Comparison of ENCODE assay signal across 12 cellular contexts in the genomic region with DNA sequence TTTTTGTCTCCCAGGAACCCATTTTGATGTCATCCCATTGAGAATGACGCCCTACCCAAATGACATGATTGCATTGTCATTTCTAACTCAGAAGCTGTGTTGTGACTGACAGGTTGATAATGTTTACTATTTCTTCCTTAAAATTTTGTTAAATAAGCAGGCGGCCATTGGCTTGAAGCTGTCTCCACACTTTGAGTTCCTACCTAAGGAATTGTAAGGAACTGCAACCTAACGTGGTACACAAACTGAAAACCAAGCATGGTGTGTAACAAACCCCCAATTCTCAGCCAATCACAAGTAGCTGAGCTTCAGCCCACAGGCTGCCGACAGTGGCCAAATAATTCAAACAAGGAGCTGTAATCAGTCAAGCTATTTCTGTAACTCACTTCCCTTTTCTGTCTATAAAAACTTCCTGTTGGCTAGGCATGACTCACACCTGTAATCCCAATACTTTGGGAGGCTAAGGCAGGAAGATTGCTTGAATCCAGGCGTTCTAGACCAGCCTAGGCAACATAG. TPM values are rescaled to one million over a fixed set of nuclear protein-coding genes. Genes with fewer than 3 reads are reported as not detected.
DNase-seq lines count a peak whose midpoint lies in the region; ATAC-seq, FAIRE-seq and TF ChIP-seq lines count a peak whose summit lies in the region.
"Had no signal": no experiment of that assay in that cellular context is flagged by ENCODE, and none has a peak within 500 bp of the region (broad histone marks: within the 10 kb centered on the region; RNA-seq: fewer than 3 reads in every experiment).

No MANE protein-coding gene starts in this region.

- H3K27ac ChIP-seq in body of pancreas (peak overlapping the region in 1 of 4 donors; percentile 29), neutrophil (peak overlapping the region; percentile 25)

- 27 to 34% methylated on average over 5 of the region's 5 CpGs for WGBS in body of pancreas, 2 donors

- H3K9me3 ChIP-seq in body of pancreas (no peaks in the 10 kb centered on the region), neutrophil (no peaks in the 10 kb centered on the region)
- H3K9me3 ChIP-seq: MG63 had no signal

- TF ChIP-seq CTCF in body of pancreas (IDR thresholded peaks at IDR 0.05) = no peak
- no peak for TF ChIP-seq CTCF in neutrophil (IDR thresholded peaks at IDR 0.05)

- ATAC-seq in body of pancreas = peak; percentile 38
- ATAC-seq in HG02763 (IDR thresholded peaks at IDR 0.05; ENCODE audit: unreplicated experiment) = no peak
- ATAC-seq: T-helper 17 cell had no signal

- peaks cover 22% of the 10 kb centered on the region for H3K4me1 ChIP-seq in body of pancreas
- peaks cover 30 to 34% of the 10 kb centered on the region in 2 experiments for H3K4me1 ChIP-seq in neutrophil (ENCODE audit: control insufficient read depth in 1 of 2, insufficient read depth in 1 of 2, low read depth in 1 of 2, low read length in 1 of 2)

- FAIRE-seq in GM19239 (lab: Jason Lieb, UNC) = peak; percentile 61

- TF ChIP-seq POLR2A in body of pancreas (IDR thresholded peaks at IDR 0.05) = no peak

- DNase-seq in GM19239 (ENCODE audit: insufficient read length, low spot score) = no peak
- peak; percentile 70 for DNase-seq in NCI-H226
- peak in 1 of 4 donors; percentile 7 for DNase-seq in body of pancreas
- DNase-seq in cerebellar nuclear complex (lab: John Stamatoyannopoulos, UW) = no peak
- DNase-seq in activated CD8-positive, alpha-beta memory T cell treated with anti-CD3 and anti-CD28 coated beads, Interleukin-2, amount 50 U/mL, for 48 hours = no peak
- DNase-seq in NCI-H2081 (lab: John Stamatoyannopoulos, UW) = no peak
- DNase-seq: erythroblast; MG63; stimulated activated CD4-positive, alpha-beta T cell treated with anti-CD3 and anti-CD28 coated beads, Interleukin-2, amount 100 ng/mL, for 48 hours; T-helper 17 cell had no signal

- H3K4me3 ChIP-seq in body of pancreas (no peak overlapping the region), neutrophil (ENCODE audit: low read depth in 1 of 2, low read length in 1 of 2) (no peak overlapping the region)
- H3K4me3 ChIP-seq: MG63 had no signal

- H3K27me3 ChIP-seq in body of pancreas (peaks cover 0 to 2% of the 10 kb centered on the region in 2 donors), neutrophil (peaks cover 26% of the 10 kb centered on the region)
- H3K27me3 ChIP-seq: MG63 had no signal

- intact Hi-C loops in body of pancreas (cut with DNase I) = loop anchor here (10.0 kb wide), 1 partner anchor 233 kb away; no protein-coding TSS in a partner anchor

- no peaks in the 10 kb centered on the region for H3K36me3 ChIP-seq in body of pancreas (replicated peaks in 1 of 2; ENCODE audit: insufficient read depth in 1 of 2, low read depth in 2 of 2)
- H3K36me3 ChIP-seq in neutrophil = no peaks in the 10 kb centered on the region
- H3K36me3 ChIP-seq: MG63 had no signal

RNA-seq across cellular contexts. Expression of a gene that starts 2.9 kb away (rescaled TPM):
- total RNA-seq in body of pancreas = 1 to 10 TPM in 1 of 2 donors, not detected in 1; 1.0 TPM
- total RNA-seq: T-helper 17 cell had no signal
